Comparison of ENCODE assay signal across 1 cellular context in genomic region chr4:10074076-10074766, GRCh38.
TF ChIP-seq lines count a peak whose summit lies in the region.

No MANE protein-coding gene starts in this region.

TF ChIP-seq in GM23338, 12 proteins besides CTCF, POLR2A, EP300 and RAD21 (continued from another document):
- TF ChIP-seq ETS1 (IDR thresholded peaks at IDR 0.05) (no peak), JUNB (IDR thresholded peaks at IDR 0.05; ENCODE audit: unreplicated experiment) (no peak), ZNF462 (CRISPR knock-in tag; IDR thresholded peaks at IDR 0.05) (no peak), EZH2phosphoT487 (IDR thresholded peaks at IDR 0.05; ENCODE audit: unreplicated experiment) (no peak), STAT1 (IDR thresholded peaks at IDR 0.05; ENCODE audit: unreplicated experiment) (no peak)
TF ChIP-seq in GM23338: peak in this region for 0.
